ENCODE assay signal across 16 cellular contexts in genomic region chr22:41690476-41690875, GRCh38. TPM values are rescaled to one million over a fixed set of nuclear protein-coding genes. Genes with fewer than 3 reads are reported as not detected.
DNase-seq lines count a peak whose midpoint lies in the region; ATAC-seq and TF ChIP-seq lines count a peak whose summit lies in the region.
"Had no signal": no experiment of that assay in that cellular context is flagged by ENCODE, and none has a peak within 500 bp of the region (broad histone marks: within the 10 kb centered on the region; RNA-seq: fewer than 3 reads in every experiment).

No MANE protein-coding gene starts in this region.

- CTCF ChIA-PET in activated CD4-positive, alpha-beta T cell treated with anti-CD3 and anti-CD28 coated beads for 36 hours (lab: Charles Lee): interaction anchor here (2.1 kb wide), 1 partner anchor 23 kb away, joined by 7 read pairs; no protein-coding TSS in a partner anchor
- CTCF ChIA-PET in RWPE1 (lab: Yijun Ruan, JAX): no interaction called here

- peak overlapping the region; percentile 98 for H3K4me3 Mint-ChIP-seq in activated CD4-positive, alpha-beta T cell treated with anti-CD3 and anti-CD28 coated beads for 36 hours
- peak overlapping the region; percentile 93 for H3K4me3 Mint-ChIP-seq in progenitor cell of endocrine pancreas (ENCODE audit: low read depth)

- peaks cover 18% of the 10 kb centered on the region for H3K36me3 Mint-ChIP-seq in activated CD4-positive, alpha-beta T cell treated with anti-CD3 and anti-CD28 coated beads for 36 hours (ENCODE audit: low read depth)
- no peaks in the 10 kb centered on the region for H3K36me3 Mint-ChIP-seq in progenitor cell of endocrine pancreas (ENCODE audit: insufficient read depth)

- H3K36me3 ChIP-seq in effector memory CD4-positive, alpha-beta T cell (ENCODE audit: control insufficient read depth, insufficient read depth, low read length): peaks cover 5% of the 10 kb centered on the region
- H3K36me3 ChIP-seq in ascending aorta: peaks cover 0 to 7% of the 10 kb centered on the region in 2 donors

- POLR2A ChIA-PET in activated CD4-positive, alpha-beta T cell treated with anti-CD3 and anti-CD28 coated beads for 36 hours (lab: Charles Lee): no interaction called here
- POLR2A ChIA-PET in RWPE1 (lab: Yijun Ruan, JAX; ENCODE audit: low non-redundant PET): no interaction called here

- H3K4me3 ChIP-seq in effector memory CD4-positive, alpha-beta T cell (ENCODE audit: insufficient read depth, low read depth, low read length, poor library complexity, severe bottlenecking): no peak overlapping the region
- H3K4me3 ChIP-seq in ascending aorta: no peak overlapping the region
- H3K4me3 ChIP-seq: A549, upper lobe of left lung had no signal

- no peak for DNase-seq in activated CD4-positive, alpha-beta T cell treated with anti-CD3 and anti-CD28 coated beads for 36 hours
- DNase-seq in activated CD4-positive, alpha-beta T cell treated with anti-CD3 and anti-CD28 coated beads for 4 hours: no peak
- DNase-seq in RWPE1 (ENCODE audit: low spot score) (no peak), progenitor cell of endocrine pancreas (ENCODE audit: low spot score, unreplicated experiment) (no peak), ascending aorta (ENCODE audit: low spot score in 2 of 2) (no peak), NCI-H1092 treated with DMSO at 0.1 percent for 48 hours (lab: John Stamatoyannopoulos, UW) (no peak)
- DNase-seq in effector memory CD4-positive, alpha-beta T cell: no peak
- DNase-seq: dermis blood vessel endothelial cell; NK-92 treated with Interleukin-12 subunit alpha and Interleukin-12 subunit beta, amount 100 ng/mL, for 24 hours; right cardiac atrium; stimulated activated CD4-positive, alpha-beta T cell treated with anti-CD3 and anti-CD28 coated beads, Interleukin-2, amount 100 ng/mL, for 48 hours had no signal

- H3K27ac ChIP-seq in RWPE1 (peak overlapping the region; percentile 47), ascending aorta (peak overlapping the region in 1 of 2 donors; percentile 97)
- H3K27ac ChIP-seq in effector memory CD4-positive, alpha-beta T cell (ENCODE audit: insufficient read depth, low read length, poor library complexity, severe bottlenecking): peak overlapping the region; percentile 6
- H3K27ac ChIP-seq: A549 had no signal

- TF ChIP-seq CTCF in RWPE1 (conservative IDR thresholded peaks at IDR 0.05; ENCODE audit: low read depth) (no peak), progenitor cell of endocrine pancreas (IDR thresholded peaks at IDR 0.05; ENCODE audit: unreplicated experiment) (no peak), ascending aorta (IDR thresholded peaks at IDR 0.05) (no peak)

- no peaks in the 10 kb centered on the region for H3K27me3 ChIP-seq in effector memory CD4-positive, alpha-beta T cell (replicated peaks; ENCODE audit: control insufficient read depth, insufficient read depth, low read length, poor library complexity, severe bottlenecking)
- no peaks in the 10 kb centered on the region for H3K27me3 ChIP-seq in ascending aorta
- H3K27me3 ChIP-seq: left lung, upper lobe of left lung had no signal

- no peak for ATAC-seq in activated CD4-positive, alpha-beta T cell treated with anti-CD3 and anti-CD28 coated beads for 36 hours
- ATAC-seq in HG03025 (IDR thresholded peaks at IDR 0.05; ENCODE audit: low FRiP score, unreplicated experiment): no peak
- ATAC-seq: A549, HepG2, left lung, right cardiac atrium had no signal

- peaks cover 25% of the 10 kb centered on the region for H3K4me1 Mint-ChIP-seq in activated CD4-positive, alpha-beta T cell treated with anti-CD3 and anti-CD28 coated beads for 36 hours
- peaks cover 10% of the 10 kb centered on the region for H3K4me1 Mint-ChIP-seq in progenitor cell of endocrine pancreas (ENCODE audit: low read depth)

- H3K27me3 Mint-ChIP-seq in activated CD4-positive, alpha-beta T cell treated with anti-CD3 and anti-CD28 coated beads for 36 hours: no peaks in the 10 kb centered on the region
- H3K27me3 Mint-ChIP-seq in progenitor cell of endocrine pancreas: no peaks in the 10 kb centered on the region

- no peaks in the 10 kb centered on the region for H3K9me3 Mint-ChIP-seq in activated CD4-positive, alpha-beta T cell treated with anti-CD3 and anti-CD28 coated beads for 36 hours (ENCODE audit: low read depth)
- H3K9me3 Mint-ChIP-seq in progenitor cell of endocrine pancreas (ENCODE audit: low read depth): no peaks in the 10 kb centered on the region

- H3K9me3 ChIP-seq in effector memory CD4-positive, alpha-beta T cell (ENCODE audit: control insufficient read depth, low read length): no peaks in the 10 kb centered on the region
- no peaks in the 10 kb centered on the region for H3K9me3 ChIP-seq in ascending aorta
- H3K9me3 ChIP-seq: A549, left lung, upper lobe of left lung had no signal

- peak overlapping the region; percentile 98 for H3K27ac Mint-ChIP-seq in activated CD4-positive, alpha-beta T cell treated with anti-CD3 and anti-CD28 coated beads for 36 hours
- no peak overlapping the region for H3K27ac Mint-ChIP-seq in progenitor cell of endocrine pancreas

- H3K4me1 ChIP-seq in effector memory CD4-positive, alpha-beta T cell (ENCODE audit: control insufficient read depth, insufficient read depth, low read length, poor library complexity, severe bottlenecking): peaks cover 9% of the 10 kb centered on the region
- H3K4me1 ChIP-seq in ascending aorta: peaks cover 0 to 12% of the 10 kb centered on the region in 2 donors

- intact Hi-C loops in activated CD4-positive, alpha-beta T cell treated with anti-CD3 and anti-CD28 coated beads for 36 hours (cut with DNase I, micrococcal nuclease): no loop called here
- intact Hi-C loops in ascending aorta (cut with DNase I): no loop called here

RNA-seq across cellular contexts. Expression of gene SNU13, which starts 1.8 kb away (rescaled TPM):
- 100 to 1,000 TPM; 275 to 281 TPM for total RNA-seq in activated CD4-positive, alpha-beta T cell treated with anti-CD3 and anti-CD28 coated beads for 36 hours
- total RNA-seq in progenitor cell of endocrine pancreas: 119 and 129 TPM in 2 replicates
- 111 TPM for total RNA-seq in ascending aorta

RNA-seq across cellular contexts. Expression of gene MEI1, which starts 8.8 kb away (rescaled TPM):
- 10 to 100 TPM; 31.5 to 36.8 TPM for total RNA-seq in activated CD4-positive, alpha-beta T cell treated with anti-CD3 and anti-CD28 coated beads for 36 hours
- total RNA-seq in progenitor cell of endocrine pancreas (1.0 and 1.5 TPM in 2 replicates), ascending aorta (not detected)

Comparison
In these comparisons a context has a peak if more than half of its experiments do, and no peak if none do; other contexts are left out.
1. RNA of gene MEI1, which starts 8.8 kb away (total RNA-seq): 31.5 to 36.8 TPM in activated CD4-positive, alpha-beta T cell treated with anti-CD3 and anti-CD28 coated beads for 36 hours; 1.0 to 1.5 TPM in progenitor cell of endocrine pancreas and not detected in ascending aorta (single experiment); every median in the first group is over 10 times any median in the second.